ENCODE assay signal across 12 cellular contexts in genomic region chr19:41064974-41065569, GRCh38. TPM values are rescaled to one million over a fixed set of nuclear protein-coding genes. Genes with fewer than 3 reads are reported as not detected.
DNase-seq lines count a peak whose midpoint lies in the region; ATAC-seq, FAIRE-seq and TF ChIP-seq lines count a peak whose summit lies in the region.
"Had no signal": no experiment of that assay in that cellular context is flagged by ENCODE, and none has a peak within 500 bp of the region (broad histone marks: within the 10 kb centered on the region; RNA-seq: fewer than 3 reads in every experiment).

No MANE protein-coding gene starts in this region.

- no peak for TF ChIP-seq POLR2A in HepG2 (IDR thresholded peaks at IDR 0.05; ENCODE audit: insufficient read depth in 1 of 2, low read depth in 2 of 2, low read length in 2 of 2)

- H3K4me3 ChIP-seq in cardiac fibroblast (replicated peaks in 1 of 2; ENCODE audit: low read depth in 2 of 2, low read length in 2 of 2) (no peak overlapping the region), HepG2 (replicated peaks in 1 of 3; ENCODE audit: insufficient read depth in 1 of 3, low read depth in 2 of 3, low read length in 3 of 3) (no peak overlapping the region), pancreas (no peak overlapping the region)
- H3K4me3 ChIP-seq: hepatocyte had no signal

- no peak overlapping the region for H3K4me2 ChIP-seq in HepG2 (ENCODE audit: low read depth, low read length)
- H3K4me2 ChIP-seq: hepatocyte had no signal

- no peaks in the 10 kb centered on the region for H3K36me3 ChIP-seq in HepG2 (replicated peaks in 1 of 2; ENCODE audit: control insufficient read depth in 1 of 2, insufficient read depth in 2 of 2, low read length in 2 of 2)
- H3K36me3 ChIP-seq in pancreas: no peaks in the 10 kb centered on the region

- no peaks in the 10 kb centered on the region for H3K4me1 ChIP-seq in HepG2 (ENCODE audit: insufficient read depth, low read length)
- H3K4me1 ChIP-seq in pancreas: no peaks in the 10 kb centered on the region

- WGBS in HepG2 (ENCODE audit: low lambda C conversion rate): 57% methylated on average over 6 of the region's 7 CpGs
- 54 to 59% methylated on average over 7 of the region's 7 CpGs for WGBS in pancreas, 2 donors

- TF ChIP-seq CTCF in cardiac fibroblast (IDR thresholded peaks at IDR 0.05; ENCODE audit: low read depth, low read length): no peak
- no peak for TF ChIP-seq CTCF in HepG2 (CRISPR knock-in tag; IDR thresholded peaks at IDR 0.05)
- TF ChIP-seq CTCF in pancreas (IDR thresholded peaks at IDR 0.05): no peak

- intact Hi-C loops in HepG2 (cut with micrococcal nuclease; ENCODE audit: unreplicated experiment) (no loop called here), pancreas (cut with DNase I) (no loop called here)

- no peaks in the 10 kb centered on the region for H3K79me2 ChIP-seq in HepG2 (ENCODE audit: insufficient read depth, low read length)
- H3K79me2 ChIP-seq: hepatocyte had no signal

- POLR2A ChIA-PET in HepG2 (lab: Yijun Ruan, JAX): no interaction called here

- BruUV-seq in HepG2 (replicated peaks; lab: Mats Ljungman, UMichigan): no TSS peak

- H3K9me3 ChIP-seq in HepG2 (ENCODE audit: low read length): no peaks in the 10 kb centered on the region
- H3K9me3 ChIP-seq in pancreas: no peaks in the 10 kb centered on the region

- in situ Hi-C loops in HepG2 (cut with HindIII; ENCODE audit: extremely low pct_ligation_motif_present, low pct_unique_long_range_greater_than_20kb): no loop called here

- H3K27me3 ChIP-seq in HepG2 (ENCODE audit: control insufficient read depth in 1 of 2, insufficient read depth in 2 of 2, low read length in 2 of 2): no peaks in the 10 kb centered on the region
- H3K27me3 ChIP-seq in pancreas: peaks cover 0 to 8% (median 0%) of the 10 kb centered on the region in 4 donors
- H3K27me3 ChIP-seq: hepatocyte had no signal

- no peak overlapping the region for H3K9ac ChIP-seq in HepG2 (ENCODE audit: insufficient read depth, low read depth, low read length)

- ATAC-seq in HepG2 (no peak), pancreas (no peak)

- TF ChIP-seq EP300 in HepG2 (IDR thresholded peaks at IDR 0.05; ENCODE audit: low read depth in 2 of 2, low read length in 2 of 2): no peak
- no peak for TF ChIP-seq EP300 in HepG2 (CRISPR knock-in tag; IDR thresholded peaks at IDR 0.05; ENCODE audit: borderline replicate concordance)

- H3K27ac ChIP-seq in HepG2 (ENCODE audit: extremely low read length, insufficient read depth, low read length) (no peak overlapping the region), pancreas (no peak overlapping the region)
- H3K27ac ChIP-seq: hepatocyte had no signal

- H4K20me1 ChIP-seq in HepG2 (ENCODE audit: insufficient read depth, low read length): no peaks in the 10 kb centered on the region

- no peak for TF ChIP-seq RAD21 in HepG2 (CRISPR knock-in tag; IDR thresholded peaks at IDR 0.05)

- DNase-seq in GM04504 (ENCODE audit: low read depth): peak; percentile 3
- DNase-seq in NCI-H226: peak; percentile 34
- peak; percentile 34 to 44 for DNase-seq in cardiac fibroblast (ENCODE audit: low read depth in 2 of 2)
- DNase-seq in HepG2 (ENCODE audit: low spot score): no peak
- DNase-seq in pancreas: no peak
- no peak for DNase-seq in activated gamma-delta T cell (lab: John Stamatoyannopoulos, UW)
- DNase-seq in activated CD4-positive, alpha-beta T cell treated with anti-CD3 and anti-CD28 coated beads, Interleukin-2, amount 50 U/mL, for 1 hour: no peak
- no peak for DNase-seq in OCI-M2 (lab: John Stamatoyannopoulos, UW; ENCODE audit: unreplicated experiment)
- DNase-seq: activated CD4-positive, alpha-beta T cell treated with anti-CD3 and anti-CD28 coated beads, Interleukin-2, amount 50 U/mL, for 4 hours; DMS79 treated with DMSO at 0.1 percent for 48 hours; occipital lobe had no signal

- FAIRE-seq in HepG2 (lab: Jason Lieb, UNC) (no peak), pancreas (lab: Jason Lieb, UNC) (no peak)

- CTCF ChIA-PET in HepG2 (lab: Yijun Ruan, JAX; ENCODE audit: low intra/inter-chr PET ratio, low total read pairs): no interaction called here

- H2AFZ ChIP-seq in HepG2 (ENCODE audit: low read length): no peak overlapping the region
- H2AFZ ChIP-seq: hepatocyte had no signal

TF ChIP-seq in HepG2, 621 proteins besides CTCF, POLR2A, EP300 and RAD21 (continues in another document):
- TF ChIP-seq ATF2 (CRISPR knock-in tag; IDR thresholded peaks at IDR 0.05): no peak
- TF ChIP-seq ZNF143 (CRISPR knock-in tag; IDR thresholded peaks at IDR 0.05): peak; percentile 84
- no peak for TF ChIP-seq ZNF234 (CRISPR knock-in tag; conservative IDR thresholded peaks at IDR 0.05)

RNA-seq across cellular contexts. Expression of gene CYP2A13, which starts 23.2 kb away (rescaled TPM):
- not detected in 2 replicates for total RNA-seq in HepG2 (2016; rRNA removed; fragmentation: Illumina TruSeq; extraction: Trizol)
- not detected in 2 replicates for total RNA-seq in HepG2 (2016; cell fraction: cytosol; rRNA removed; fragmentation: Illumina TruSeq; extraction: Trizol; ENCODE audit: low read depth)
- not detected in 2 replicates for total RNA-seq in HepG2 (2016; cell fraction: insoluble cytoplasmic fraction; rRNA removed; fragmentation: Illumina TruSeq; extraction: Trizol)
- total RNA-seq in HepG2 (2016; cell fraction: membrane; rRNA removed; fragmentation: Illumina TruSeq; extraction: Trizol): not detected in 2 replicates
- not detected in 2 replicates for total RNA-seq in HepG2 (2016; cell fraction: nucleus; rRNA removed; fragmentation: Illumina TruSeq; extraction: Trizol)
- not detected in 2 replicates for polyA plus RNA-seq in HepG2 (2011; rRNA removed)
- polyA plus RNA-seq in HepG2 (2011; cell fraction: cytosol; rRNA removed): not detected in 2 replicates
- not detected in 2 replicates for polyA plus RNA-seq in HepG2 (2011; cell fraction: nucleus; rRNA removed)
- not detected in 2 replicates for polyA plus RNA-seq in HepG2 (2012)
- not detected in 2 replicates for polyA plus RNA-seq in HepG2 (2016; cell fraction: cytosol; fragmentation: Illumina TruSeq; extraction: Trizol; ENCODE audit: low read depth)
- polyA plus RNA-seq in HepG2 (2016; cell fraction: insoluble cytoplasmic fraction; fragmentation: Illumina TruSeq; extraction: Trizol; ENCODE audit: low read depth): not detected in 2 replicates
- not detected in 2 replicates for polyA plus RNA-seq in HepG2 (2016; cell fraction: membrane; fragmentation: Illumina TruSeq; extraction: Trizol; ENCODE audit: low read depth)
- not detected in 2 replicates for polyA plus RNA-seq in HepG2 (2016; cell fraction: nucleus; fragmentation: Illumina TruSeq; extraction: Trizol; ENCODE audit: insufficient read depth, low read depth)
- polyA minus RNA-seq in HepG2 (2011; rRNA and poly(A)+ RNA removed; ENCODE audit: low replicate concordance): not detected in 2 replicates
- not detected in 2 replicates for polyA minus RNA-seq in HepG2 (2011; cell fraction: cytosol; rRNA and poly(A)+ RNA removed)
- polyA minus RNA-seq in HepG2 (2011; cell fraction: nucleus; rRNA and poly(A)+ RNA removed): not detected in 2 replicates
- total RNA-seq in pancreas: not detected
- polyA plus RNA-seq in pancreas: not detected
- total RNA-seq: hepatocyte, occipital lobe had no signal
- polyA plus RNA-seq: hepatocyte had no signal

RNA-seq across cellular contexts. Expression of gene CYP2F1, which starts 49.2 kb away (rescaled TPM):
- total RNA-seq in HepG2 (2016; rRNA removed; fragmentation: Illumina TruSeq; extraction: Trizol) (not detected in 2 replicates), pancreas (not detected)
- not detected in 2 replicates for total RNA-seq in HepG2 (2016; cell fraction: cytosol; rRNA removed; fragmentation: Illumina TruSeq; extraction: Trizol; ENCODE audit: low read depth)
- not detected in 2 replicates for total RNA-seq in HepG2 (2016; cell fraction: insoluble cytoplasmic fraction; rRNA removed; fragmentation: Illumina TruSeq; extraction: Trizol)
- total RNA-seq in HepG2 (2016; cell fraction: membrane; rRNA removed; fragmentation: Illumina TruSeq; extraction: Trizol): not detected in 2 replicates
- total RNA-seq in HepG2 (2016; cell fraction: nucleus; rRNA removed; fragmentation: Illumina TruSeq; extraction: Trizol): not detected in 2 replicates
- polyA plus RNA-seq in HepG2 (2011; rRNA removed) (not detected in 2 replicates), pancreas (not detected)
- not detected in 2 replicates for polyA plus RNA-seq in HepG2 (2011; cell fraction: cytosol; rRNA removed)
- not detected in 2 replicates for polyA plus RNA-seq in HepG2 (2011; cell fraction: nucleus; rRNA removed)
- polyA plus RNA-seq in HepG2 (2012): not detected in 2 replicates
- not detected in 2 replicates for polyA plus RNA-seq in HepG2 (2016; cell fraction: cytosol; fragmentation: Illumina TruSeq; extraction: Trizol; ENCODE audit: low read depth)
- not detected in 2 replicates for polyA plus RNA-seq in HepG2 (2016; cell fraction: insoluble cytoplasmic fraction; fragmentation: Illumina TruSeq; extraction: Trizol; ENCODE audit: low read depth)
- polyA plus RNA-seq in HepG2 (2016; cell fraction: membrane; fragmentation: Illumina TruSeq; extraction: Trizol; ENCODE audit: low read depth): not detected in 2 replicates
- polyA plus RNA-seq in HepG2 (2016; cell fraction: nucleus; fragmentation: Illumina TruSeq; extraction: Trizol; ENCODE audit: insufficient read depth, low read depth): not detected in 2 replicates
- polyA minus RNA-seq in HepG2 (2011; rRNA and poly(A)+ RNA removed; ENCODE audit: low replicate concordance): not detected in 2 replicates
- not detected in 2 replicates for polyA minus RNA-seq in HepG2 (2011; cell fraction: cytosol; rRNA and poly(A)+ RNA removed)
- not detected in 2 replicates for polyA minus RNA-seq in HepG2 (2011; cell fraction: nucleus; rRNA and poly(A)+ RNA removed)
- total RNA-seq: hepatocyte, occipital lobe had no signal
- polyA plus RNA-seq: hepatocyte had no signal

Comparison
In these comparisons a context has a peak if more than half of its experiments do, and no peak if none do; other contexts are left out.
1. DNase-seq: peak in GM04504 (single experiment), NCI-H226 (single experiment) and cardiac fibroblast (2 of 2); none in HepG2 (single experiment), pancreas (0 of 6), activated gamma-delta T cell (single experiment), activated CD4-positive, alpha-beta T cell treated with anti-CD3 and anti-CD28 coated beads, Interleukin-2, amount 50 U/mL, for 1 hour (single experiment) and OCI-M2 (single experiment).